ENCODE assay signal across 22 cellular contexts in the genomic region with DNA sequence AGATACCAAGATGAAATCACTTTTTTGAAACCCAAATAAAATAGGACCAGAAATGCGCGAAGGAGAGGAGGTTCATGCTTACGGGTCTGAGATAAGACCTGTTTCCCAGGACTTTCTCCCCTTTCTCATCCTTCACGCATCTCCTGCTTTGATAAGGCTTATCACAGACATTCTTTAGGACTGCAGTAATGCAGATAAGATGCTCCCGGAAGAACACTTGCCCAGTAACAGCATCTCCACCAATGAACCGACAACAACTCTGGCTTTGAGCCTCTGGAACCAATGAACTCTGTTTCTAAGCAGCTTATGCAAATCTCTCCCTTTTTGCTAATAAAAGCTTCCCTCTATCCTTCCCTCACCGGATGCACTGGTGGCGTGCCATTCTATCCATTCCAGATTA.
DNase-seq lines count a peak whose midpoint lies in the region; ATAC-seq and TF ChIP-seq lines count a peak whose summit lies in the region.
"Had no signal": no experiment of that assay in that cellular context is flagged by ENCODE, and none has a peak within 500 bp of the region (broad histone marks: within the 10 kb centered on the region; RNA-seq: fewer than 3 reads in every experiment).

No MANE protein-coding gene starts in this region.

- peak overlapping the region; percentile 60 for H3K27ac ChIP-seq in hepatocyte
- H3K27ac ChIP-seq in transverse colon: no peak overlapping the region
- H3K27ac ChIP-seq: breast epithelium, gastrocnemius medialis, SJCRH30, spleen, VCaP had no signal

- H3K4me2 ChIP-seq in hepatocyte: peak overlapping the region; percentile 19

- no peaks in the 10 kb centered on the region for H4K20me1 ChIP-seq in hepatocyte (ENCODE audit: insufficient read depth, poor library complexity, severe bottlenecking)

- TF ChIP-seq EP300 in transverse colon (IDR thresholded peaks at IDR 0.05; ENCODE audit: low read depth): no peak

- H3K9me3 ChIP-seq in hepatocyte (ENCODE audit: low read depth) (no peaks in the 10 kb centered on the region), transverse colon (no peaks in the 10 kb centered on the region)
- H3K9me3 ChIP-seq: breast epithelium, gastrocnemius medialis, SJCRH30 had no signal

- H3K9me2 ChIP-seq in hepatocyte (replicated peaks; ENCODE audit: insufficient read depth): no peaks in the 10 kb centered on the region

- DNase-seq in LNCaP clone FGC (ENCODE audit: low read depth): peak; percentile 39
- peak; percentile 45 for DNase-seq in hepatocyte (ENCODE audit: low spot score)
- DNase-seq in omental fat pad (ENCODE audit: low spot score): no peak
- DNase-seq in iPS-NIHi11 (ENCODE audit: low spot score): no peak
- DNase-seq in transverse colon: no peak
- DNase-seq: activated CD4-positive, alpha-beta T cell treated with anti-CD3 and anti-CD28 coated beads, Interleukin-2, amount 50 U/mL, for 48 hours; activated effector memory CD4-positive, alpha-beta T cell treated with anti-CD3 and anti-CD28 coated beads, Interleukin-2, amount 50 U/mL, for 16 hours; activated naive CD8-positive, alpha-beta T cell treated with anti-CD3 and anti-CD28 coated beads, Interleukin-2, amount 50 U/mL, for 24 hours; AML-193; dermis blood vessel endothelial cell; gastrocnemius medialis; H9; left ventricle myocardium superior; NCI-H1417; SJCRH30; spleen; T-helper 2 cell had no signal

- no peak for TF ChIP-seq CTCF in LNCaP clone FGC (IDR thresholded peaks at IDR 0.05; ENCODE audit: control insufficient read depth, extremely low read depth, insufficient read depth)
- TF ChIP-seq CTCF in hepatocyte (IDR thresholded peaks at IDR 0.05; ENCODE audit: poor library complexity): no peak
- no peak for TF ChIP-seq CTCF in omental fat pad (IDR thresholded peaks at IDR 0.05)
- TF ChIP-seq CTCF in transverse colon (IDR thresholded peaks at IDR 0.05): no peak

- in situ Hi-C loops in transverse colon (cut with MboI; ENCODE audit: low pct_ligation_motif_present in 1 of 4, low pct_unique_long_range_greater_than_20kb in 1 of 4, low sequenced_read_pairs in 3 of 4): no loop called here

- ATAC-seq in SK-N-SH treated with all-trans-retinoic acid at 6 μM for 48 hours (peak; percentile 57), omental fat pad (ENCODE audit: low FRiP score) (peak; percentile 43), HG02759 (IDR thresholded peaks at IDR 0.05; ENCODE audit: unreplicated experiment) (no peak), HG02571 (IDR thresholded peaks at IDR 0.05; ENCODE audit: unreplicated experiment) (no peak)
- ATAC-seq: activated naive CD8-positive, alpha-beta T cell treated with anti-CD3 and anti-CD28 coated beads, Interleukin-2, amount 50 U/mL, for 24 hours; gastrocnemius medialis; left ventricle myocardium superior had no signal

- H2AFZ ChIP-seq in hepatocyte: no peak overlapping the region

- H3K36me3 ChIP-seq in hepatocyte (replicated peaks; ENCODE audit: insufficient read depth, low read depth) (no peaks in the 10 kb centered on the region), transverse colon (no peaks in the 10 kb centered on the region)
- H3K36me3 ChIP-seq: breast epithelium, gastrocnemius medialis, SJCRH30, spleen had no signal

- no peak overlapping the region for H3K4me3 ChIP-seq in LNCaP clone FGC (ENCODE audit: low read depth, low read length)
- H3K4me3 ChIP-seq in hepatocyte: no peak overlapping the region
- no peak overlapping the region for H3K4me3 ChIP-seq in transverse colon
- H3K4me3 ChIP-seq: breast epithelium, gastrocnemius medialis, SJCRH30, spleen had no signal

- H3K79me2 ChIP-seq in hepatocyte: no peaks in the 10 kb centered on the region

- 40% methylated on average over 8 of the region's 8 CpGs for WGBS in hepatocyte (ENCODE audit: low lambda C conversion rate, missing lambda C conversion rate)
- 53 to 72% methylated on average over 7 to 8 of the region's 8 CpGs for WGBS in transverse colon (ENCODE audit: low coverage in 1 of 2), 2 donors

- no peaks in the 10 kb centered on the region for H3K27me3 ChIP-seq in hepatocyte
- H3K27me3 ChIP-seq in transverse colon: no peaks in the 10 kb centered on the region
- H3K27me3 ChIP-seq: breast epithelium, gastrocnemius medialis, SJCRH30, spleen had no signal

- intact Hi-C loops in transverse colon (cut with DNase I; ENCODE audit: low total_unique reads): no loop called here

- no peaks in the 10 kb centered on the region for H3K4me1 ChIP-seq in hepatocyte (ENCODE audit: insufficient read depth)
- no peaks in the 10 kb centered on the region for H3K4me1 ChIP-seq in transverse colon
- H3K4me1 ChIP-seq: breast epithelium, gastrocnemius medialis, SJCRH30, spleen had no signal

- no peak for TF ChIP-seq POLR2A in transverse colon (IDR thresholded peaks at IDR 0.05)

TF ChIP-seq in SK-N-SH treated with all-trans-retinoic acid at 6 μM for 48 hours, 23 proteins besides CTCF, POLR2A, EP300 and RAD21:
- TF ChIP-seq, protein P1, sequence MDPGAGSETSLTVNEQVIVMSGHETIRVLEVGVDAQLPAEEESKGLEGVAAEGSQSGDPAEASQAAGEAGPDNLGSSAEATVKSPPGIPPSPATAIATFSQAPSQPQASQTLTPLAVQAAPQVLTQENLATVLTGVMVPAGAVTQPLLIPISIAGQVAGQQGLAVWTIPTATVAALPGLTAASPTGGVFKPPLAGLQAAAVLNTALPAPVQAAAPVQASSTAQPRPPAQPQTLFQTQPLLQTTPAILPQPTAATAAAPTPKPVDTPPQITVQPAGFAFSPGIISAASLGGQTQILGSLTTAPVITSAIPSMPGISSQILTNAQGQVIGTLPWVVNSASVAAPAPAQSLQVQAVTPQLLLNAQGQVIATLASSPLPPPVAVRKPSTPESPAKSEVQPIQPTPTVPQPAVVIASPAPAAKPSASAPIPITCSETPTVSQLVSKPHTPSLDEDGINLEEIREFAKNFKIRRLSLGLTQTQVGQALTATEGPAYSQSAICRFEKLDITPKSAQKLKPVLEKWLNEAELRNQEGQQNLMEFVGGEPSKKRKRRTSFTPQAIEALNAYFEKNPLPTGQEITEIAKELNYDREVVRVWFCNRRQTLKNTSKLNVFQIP (CRISPR knock-in tag; IDR thresholded peaks at IDR 0.05; ENCODE audit: borderline replicate concordance, low read depth): no peak
- TF ChIP-seq ISL1 (CRISPR knock-in tag; IDR thresholded peaks at IDR 0.05) (no peak), ARNTL (CRISPR knock-in tag; IDR thresholded peaks at IDR 0.05; ENCODE audit: borderline replicate concordance, low read depth) (no peak), ZFP30 (CRISPR knock-in tag; IDR thresholded peaks at IDR 0.05) (no peak), PPARA (CRISPR knock-in tag; IDR thresholded peaks at IDR 0.05; ENCODE audit: borderline replicate concordance) (no peak), RARB (CRISPR knock-in tag; IDR thresholded peaks at IDR 0.05) (no peak), GLIS3 (CRISPR knock-in tag; IDR thresholded peaks at IDR 0.05) (no peak), TCF4 (CRISPR knock-in tag; IDR thresholded peaks at IDR 0.05; ENCODE audit: borderline replicate concordance) (no peak), ZNF8 (CRISPR knock-in tag; IDR thresholded peaks at IDR 0.05) (no peak)
- TF ChIP-seq, protein P2, sequence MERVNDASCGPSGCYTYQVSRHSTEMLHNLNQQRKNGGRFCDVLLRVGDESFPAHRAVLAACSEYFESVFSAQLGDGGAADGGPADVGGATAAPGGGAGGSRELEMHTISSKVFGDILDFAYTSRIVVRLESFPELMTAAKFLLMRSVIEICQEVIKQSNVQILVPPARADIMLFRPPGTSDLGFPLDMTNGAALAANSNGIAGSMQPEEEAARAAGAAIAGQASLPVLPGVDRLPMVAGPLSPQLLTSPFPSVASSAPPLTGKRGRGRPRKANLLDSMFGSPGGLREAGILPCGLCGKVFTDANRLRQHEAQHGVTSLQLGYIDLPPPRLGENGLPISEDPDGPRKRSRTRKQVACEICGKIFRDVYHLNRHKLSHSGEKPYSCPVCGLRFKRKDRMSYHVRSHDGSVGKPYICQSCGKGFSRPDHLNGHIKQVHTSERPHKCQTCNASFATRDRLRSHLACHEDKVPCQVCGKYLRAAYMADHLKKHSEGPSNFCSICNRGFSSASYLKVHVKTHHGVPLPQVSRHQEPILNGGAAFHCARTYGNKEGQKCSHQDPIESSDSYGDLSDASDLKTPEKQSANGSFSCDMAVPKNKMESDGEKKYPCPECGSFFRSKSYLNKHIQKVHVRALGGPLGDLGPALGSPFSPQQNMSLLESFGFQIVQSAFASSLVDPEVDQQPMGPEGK (CRISPR knock-in tag; IDR thresholded peaks at IDR 0.05; ENCODE audit: borderline replicate concordance): no peak
- TF ChIP-seq, protein P3, sequence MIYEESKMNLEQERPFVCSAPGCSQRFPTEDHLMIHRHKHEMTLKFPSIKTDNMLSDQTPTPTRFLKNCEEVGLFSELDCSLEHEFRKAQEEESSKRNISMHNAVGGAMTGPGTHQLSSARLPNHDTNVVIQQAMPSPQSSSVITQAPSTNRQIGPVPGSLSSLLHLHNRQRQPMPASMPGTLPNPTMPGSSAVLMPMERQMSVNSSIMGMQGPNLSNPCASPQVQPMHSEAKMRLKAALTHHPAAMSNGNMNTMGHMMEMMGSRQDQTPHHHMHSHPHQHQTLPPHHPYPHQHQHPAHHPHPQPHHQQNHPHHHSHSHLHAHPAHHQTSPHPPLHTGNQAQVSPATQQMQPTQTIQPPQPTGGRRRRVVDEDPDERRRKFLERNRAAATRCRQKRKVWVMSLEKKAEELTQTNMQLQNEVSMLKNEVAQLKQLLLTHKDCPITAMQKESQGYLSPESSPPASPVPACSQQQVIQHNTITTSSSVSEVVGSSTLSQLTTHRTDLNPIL (CRISPR knock-in tag; IDR thresholded peaks at IDR 0.05; ENCODE audit: low read depth): no peak
- TF ChIP-seq, protein P4, sequence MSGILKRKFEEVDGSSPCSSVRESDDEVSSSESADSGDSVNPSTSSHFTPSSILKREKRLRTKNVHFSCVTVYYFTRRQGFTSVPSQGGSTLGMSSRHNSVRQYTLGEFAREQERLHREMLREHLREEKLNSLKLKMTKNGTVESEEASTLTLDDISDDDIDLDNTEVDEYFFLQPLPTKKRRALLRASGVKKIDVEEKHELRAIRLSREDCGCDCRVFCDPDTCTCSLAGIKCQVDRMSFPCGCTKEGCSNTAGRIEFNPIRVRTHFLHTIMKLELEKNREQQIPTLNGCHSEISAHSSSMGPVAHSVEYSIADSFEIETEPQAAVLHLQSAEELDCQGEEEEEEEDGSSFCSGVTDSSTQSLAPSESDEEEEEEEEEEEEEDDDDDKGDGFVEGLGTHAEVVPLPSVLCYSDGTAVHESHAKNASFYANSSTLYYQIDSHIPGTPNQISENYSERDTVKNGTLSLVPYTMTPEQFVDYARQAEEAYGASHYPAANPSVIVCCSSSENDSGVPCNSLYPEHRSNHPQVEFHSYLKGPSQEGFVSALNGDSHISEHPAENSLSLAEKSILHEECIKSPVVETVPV (CRISPR knock-in tag; IDR thresholded peaks at IDR 0.05): no peak

Comparison
In these comparisons a context has a peak if more than half of its experiments do, and no peak if none do; other contexts are left out.
1. DNase-seq: peak in LNCaP clone FGC (single experiment) and hepatocyte (single experiment); none in omental fat pad (single experiment), iPS-NIHi11 (single experiment) and transverse colon (single experiment).
2. ATAC-seq: peak in SK-N-SH treated with all-trans-retinoic acid at 6 μM for 48 hours (single experiment) and omental fat pad (single experiment); none in HG02759 (single experiment) and HG02571 (single experiment).